Comparison of ENCODE assay signal across 2 cellular contexts in genomic region chr10:95788830-95789229, GRCh38.
TF ChIP-seq lines count a peak whose summit lies in the region.

No MANE protein-coding gene starts in this region.

TF ChIP-seq in liver, 16 proteins besides CTCF, POLR2A, EP300 and RAD21:
- TF ChIP-seq YY1 (IDR thresholded peaks at IDR 0.05) (peak; percentile 29), SP1 (IDR thresholded peaks at IDR 0.05) (no peak), ZBTB33 (IDR thresholded peaks at IDR 0.05) (no peak), NR2F2 (IDR thresholded peaks at IDR 0.05) (no peak), JUND (IDR thresholded peaks at IDR 0.05) (no peak), HNF4A (conservative IDR thresholded peaks at IDR 0.05) (no peak), FOXA1 (IDR thresholded peaks at IDR 0.05) (no peak)

TF ChIP-seq in GM12878, 131 proteins besides CTCF, POLR2A, EP300 and RAD21:
- TF ChIP-seq MYC (IDR thresholded peaks at IDR 0.05; ENCODE audit: insufficient read depth, insufficient read length, insufficient replicate concordance, low read length, severe bottlenecking): no peak
- TF ChIP-seq CHD2 (IDR thresholded peaks at IDR 0.05; ENCODE audit: borderline replicate concordance, low read depth, low read length): no peak
- TF ChIP-seq HDAC2 (IDR thresholded peaks at IDR 0.05): no peak
- no peak for TF ChIP-seq HDAC6 (IDR thresholded peaks at IDR 0.05; ENCODE audit: unreplicated experiment)
- TF ChIP-seq MAX (IDR thresholded peaks at IDR 0.05; ENCODE audit: low read depth, low read length): no peak
- TF ChIP-seq SUPT20H (IDR thresholded peaks at IDR 0.05; ENCODE audit: borderline replicate concordance, control insufficient read depth, low read depth, low read length): no peak
- no peak for TF ChIP-seq PBX3 (IDR thresholded peaks at IDR 0.05; ENCODE audit: insufficient replicate concordance, low read depth, low read length)
- no peak for TF ChIP-seq POU2F2 (IDR thresholded peaks at IDR 0.05; ENCODE audit: borderline replicate concordance, low read depth, low read length)
- TF ChIP-seq ZZZ3 (IDR thresholded peaks at IDR 0.05; ENCODE audit: control insufficient read depth, insufficient read length, low read depth): no peak
- no peak for TF ChIP-seq POLR2AphosphoS5 (IDR thresholded peaks at IDR 0.05; ENCODE audit: low read length)
- no peak for TF ChIP-seq CREB1 (IDR thresholded peaks at IDR 0.05; ENCODE audit: low read depth)
- TF ChIP-seq BHLHE40 (IDR thresholded peaks at IDR 0.05; ENCODE audit: borderline replicate concordance in 1 of 2, low read depth in 2 of 2, low read length in 1 of 2): no peak
- TF ChIP-seq PKNOX1 (IDR thresholded peaks at IDR 0.05): no peak
- TF ChIP-seq ATF7 (IDR thresholded peaks at IDR 0.05; ENCODE audit: low read depth): no peak
- TF ChIP-seq NRF1 (conservative IDR thresholded peaks at IDR 0.05; ENCODE audit: low read depth, low read length): no peak
- TF ChIP-seq KDM1A (IDR thresholded peaks at IDR 0.05; ENCODE audit: borderline replicate concordance): no peak
- no peak for TF ChIP-seq USF1 (IDR thresholded peaks at IDR 0.05; ENCODE audit: borderline replicate concordance, extremely low read length, insufficient read depth, low read depth, low read length)
- no peak for TF ChIP-seq SKIL (IDR thresholded peaks at IDR 0.05; ENCODE audit: low read depth, poor library complexity, severe bottlenecking)
- no peak for TF ChIP-seq ATF3 (IDR thresholded peaks at IDR 0.05; ENCODE audit: borderline replicate concordance, extremely low read depth, low read depth, low read length)
